ENCODE assay signal across 8 cellular contexts in genomic region chr19:19860756-19861390, GRCh38. TPM values are rescaled to one million over a fixed set of nuclear protein-coding genes. Genes with fewer than 3 reads are reported as not detected.
DNase-seq lines count a peak whose midpoint lies in the region; ATAC-seq and TF ChIP-seq lines count a peak whose summit lies in the region.

No MANE protein-coding gene starts in this region.

- no peak overlapping the region for H3K27ac ChIP-seq in CD8-positive, alpha-beta memory T cell (ENCODE audit: low read depth, low read length)
- H3K27ac ChIP-seq in coronary artery: no peak overlapping the region
- no peak overlapping the region for H3K27ac ChIP-seq in parathyroid adenoma
- H3K27ac ChIP-seq in suprapubic skin: no peak overlapping the region

- peaks cover 0 to 6% (median 0%) of the 10 kb centered on the region in 3 donors for H3K36me3 Mint-ChIP-seq in CD8-positive, alpha-beta memory T cell

- intact Hi-C loops in posterior cingulate gyrus (cut with DNase I): loop anchor here (10.0 kb wide), 1 partner anchor 196 kb away; the partner anchor contains the start of genes ATP13A1 and ZNF101

- no peaks in the 10 kb centered on the region for H3K36me3 ChIP-seq in CD8-positive, alpha-beta memory T cell (ENCODE audit: insufficient read depth, low read length)
- H3K36me3 ChIP-seq in parathyroid adenoma (ENCODE audit: control insufficient read depth, insufficient read depth, low read length) (no peaks in the 10 kb centered on the region), suprapubic skin (no peaks in the 10 kb centered on the region)

- H3K27me3 Mint-ChIP-seq in CD8-positive, alpha-beta memory T cell: peaks cover 0 to 3% of the 10 kb centered on the region in 2 donors

- TF ChIP-seq EP300 in suprapubic skin (IDR thresholded peaks at IDR 0.05): no peak

- DNase-seq in CD8-positive, alpha-beta memory T cell: peak in 4 of 5 donors; percentile 49 to 82 (median 58)
- DNase-seq in coronary artery (ENCODE audit: low spot score) (no peak), posterior cingulate gyrus (no peak), suprapubic skin (ENCODE audit: low spot score in 2 of 2) (no peak)

- H3K9me3 Mint-ChIP-seq in CD8-positive, alpha-beta memory T cell: no peaks in the 10 kb centered on the region

- H3K4me1 Mint-ChIP-seq in CD8-positive, alpha-beta memory T cell: peaks cover 6 to 11% (median 11%) of the 10 kb centered on the region in 3 donors

- H3K27me3 ChIP-seq in CD8-positive, alpha-beta memory T cell (ENCODE audit: insufficient read depth, low read length, poor library complexity, severe bottlenecking): no peaks in the 10 kb centered on the region
- no peaks in the 10 kb centered on the region for H3K27me3 ChIP-seq in parathyroid adenoma (ENCODE audit: control insufficient read depth, insufficient read depth, low read length)
- peaks cover 5% of the 10 kb centered on the region for H3K27me3 ChIP-seq in suprapubic skin

- H2AFZ ChIP-seq in parathyroid adenoma: peak overlapping the region; percentile 30

- H3K9ac ChIP-seq in parathyroid adenoma: no peak overlapping the region

- peak overlapping the region; percentile 43 to 87 (median 73) for H3K4me3 Mint-ChIP-seq in CD8-positive, alpha-beta memory T cell

- H3K4me3 ChIP-seq in CD8-positive, alpha-beta memory T cell (ENCODE audit: low read length): peak overlapping the region; percentile 32
- H3K4me3 ChIP-seq in coronary artery: peak overlapping the region; percentile 43
- no peak overlapping the region for H3K4me3 ChIP-seq in parathyroid adenoma (ENCODE audit: low read depth, low read length)
- no peak overlapping the region for H3K4me3 ChIP-seq in suprapubic skin

- no peak for TF ChIP-seq POLR2A in suprapubic skin (IDR thresholded peaks at IDR 0.05)

- H3K79me2 ChIP-seq in parathyroid adenoma: no peaks in the 10 kb centered on the region

- WGBS in suprapubic skin: 15% methylated on average over 9 of the region's 29 CpGs

- H3K4me2 ChIP-seq in parathyroid adenoma (ENCODE audit: low read length): no peak overlapping the region

- POLR2A ChIA-PET in CD8-positive, alpha-beta memory T cell (lab: Charles Lee): interaction anchor here (0.6 kb wide), 1 partner anchor 17 kb away, joined by 3 read pairs; no protein-coding TSS in a partner anchor

- H3K9me3 ChIP-seq in CD8-positive, alpha-beta memory T cell (ENCODE audit: low read length): no peaks in the 10 kb centered on the region
- H3K9me3 ChIP-seq in parathyroid adenoma (ENCODE audit: control insufficient read depth, low read length) (no peaks in the 10 kb centered on the region), suprapubic skin (no peaks in the 10 kb centered on the region)

- peak; percentile 20 to 45 for ATAC-seq in activated CD4-positive, CD25-positive, alpha-beta regulatory T cell treated with anti-CD3 and anti-CD28 coated beads, Interleukin-2, amount 50 U/mL, for 24 hours
- ATAC-seq in HG03097 (IDR thresholded peaks at IDR 0.05; ENCODE audit: low FRiP score, unreplicated experiment) (no peak), GM19395 (IDR thresholded peaks at IDR 0.05; ENCODE audit: unreplicated experiment) (no peak)

- CTCF ChIA-PET in CD8-positive, alpha-beta memory T cell (lab: Charles Lee): interaction anchor here (1.0 kb wide), 1 partner anchor 328 kb away, joined by 3 read pairs; no protein-coding TSS in a partner anchor

- TF ChIP-seq CTCF in coronary artery (IDR thresholded peaks at IDR 0.05) (no peak), parathyroid adenoma (IDR thresholded peaks at IDR 0.05) (no peak), suprapubic skin (IDR thresholded peaks at IDR 0.05) (no peak)

- no peaks in the 10 kb centered on the region for H3K4me1 ChIP-seq in CD8-positive, alpha-beta memory T cell (ENCODE audit: insufficient read depth, low read length)
- H3K4me1 ChIP-seq in parathyroid adenoma (no peaks in the 10 kb centered on the region), suprapubic skin (no peaks in the 10 kb centered on the region)

- H3K27ac Mint-ChIP-seq in CD8-positive, alpha-beta memory T cell: peak overlapping the region in 4 of 8 donors; percentile 15 to 70 (median 50)

RNA-seq across cellular contexts. Expression of gene ZNF253, which starts 4.8 kb away (rescaled TPM):
- total RNA-seq in CD8-positive, alpha-beta memory T cell: 10 to 100 TPM; 14.0 to 16.1 TPM
- 6.8 TPM for polyA plus RNA-seq in CD8-positive, alpha-beta memory T cell
- total RNA-seq in suprapubic skin: 10 to 100 TPM in 2 of 4 donors, 1 to 10 TPM in 2; 5.0 to 16.7 (median 8.8) TPM

RNA-seq across cellular contexts. Expression of gene ZNF506, which starts 39.3 kb away (rescaled TPM):
- 10 to 100 TPM; 27.8 to 28.3 TPM for total RNA-seq in CD8-positive, alpha-beta memory T cell
- 26.9 TPM for polyA plus RNA-seq in CD8-positive, alpha-beta memory T cell
- 10 to 100 TPM; 29.1 to 72.7 (median 48.8) TPM for total RNA-seq in suprapubic skin

RNA-seq across cellular contexts. Expression of gene ZNF93, which starts 39.9 kb away (rescaled TPM):
- 1 to 10 TPM; 8.6 to 9.1 TPM for total RNA-seq in CD8-positive, alpha-beta memory T cell
- polyA plus RNA-seq in CD8-positive, alpha-beta memory T cell: 7.9 TPM
- total RNA-seq in suprapubic skin: 10 to 100 TPM in 1 of 4 donors, 1 to 10 TPM in 3; 6.0 to 12.5 (median 7.2) TPM

Comparison
In these comparisons a context has a peak if more than half of its experiments do, and no peak if none do; other contexts are left out.
1. DNase-seq: peak in CD8-positive, alpha-beta memory T cell (4 of 5); none in coronary artery (single experiment), posterior cingulate gyrus (0 of 10) and suprapubic skin (0 of 2).
2. H3K4me3 ChIP-seq: peak in CD8-positive, alpha-beta memory T cell (single experiment) and coronary artery (single experiment); none in parathyroid adenoma (single experiment) and suprapubic skin (single experiment).
3. ATAC-seq: peak in activated CD4-positive, CD25-positive, alpha-beta regulatory T cell treated with anti-CD3 and anti-CD28 coated beads, Interleukin-2, amount 50 U/mL, for 24 hours (2 of 2); none in HG03097 (single experiment) and GM19395 (single experiment).